In genomic region chr18:50058731-50059130, GRCh38 we compare ENCODE assay signal across 22 cellular contexts.
"Had no signal": no experiment of that assay in that cellular context is flagged by ENCODE, and none has a peak within 500 bp of the region (broad histone marks: within the 10 kb centered on the region; RNA-seq: fewer than 3 reads in every experiment).

No MANE protein-coding gene starts in this region.

- H3K9me3 ChIP-seq: esophagus muscularis mucosa, gastroesophageal sphincter, heart left ventricle, left lung, lower lobe of right lung had no signal

- H3K36me3 ChIP-seq: esophagus muscularis mucosa, gastroesophageal sphincter, heart left ventricle, left lung, lower lobe of right lung had no signal

- H3K27me3 ChIP-seq: esophagus muscularis mucosa, hepatocyte, left lung had no signal

- H3K27ac ChIP-seq: coronary artery, dorsolateral prefrontal cortex, esophagus muscularis mucosa, foreskin keratinocyte, gastroesophageal sphincter, heart left ventricle, hepatocyte, left lung, lower lobe of right lung had no signal

- H3K4me1 ChIP-seq: foreskin keratinocyte, gastroesophageal sphincter, left lung, lower lobe of right lung had no signal

- FAIRE-seq: endothelial cell of umbilical vein, frontal cortex, kidney had no signal

- ATAC-seq: foreskin keratinocyte, gastroesophageal sphincter, heart left ventricle, left lung, left ventricle myocardium superior, lower lobe of right lung had no signal

- DNase-seq: dermis blood vessel endothelial cell; dorsolateral prefrontal cortex; effector CD4-positive, alpha-beta T cell; effector memory CD4-positive, alpha-beta T cell; foreskin keratinocyte; heart left ventricle; hypothalamus; immature natural killer cell; islet precursor cell; kidney; kidney glomerular epithelial cell; left lung; left ventricle myocardium superior; lower lobe of right lung; mesenchymal stem cell; naive B cell had no signal

- H3K4me3 ChIP-seq: coronary artery, dorsolateral prefrontal cortex, esophagus muscularis mucosa, gastroesophageal sphincter, heart left ventricle, hepatocyte, left lung, lower lobe of right lung had no signal
